Comparison of ENCODE assay signal across 8 cellular contexts in genomic region chr19:38666662-38667448, GRCh38. TPM values are rescaled to one million over a fixed set of nuclear protein-coding genes. Genes with fewer than 3 reads are reported as not detected.
DNase-seq lines count a peak whose midpoint lies in the region; ATAC-seq and TF ChIP-seq lines count a peak whose summit lies in the region.

No MANE protein-coding gene starts in this region.

- H3K36me3 Mint-ChIP-seq in activated CD8-positive, alpha-beta memory T cell treated with anti-CD3 and anti-CD28 coated beads, Interleukin-2, amount 10 ng/mL, durations not matched to agents 7 days and 5 days: peaks cover 25% of the 10 kb centered on the region

- H3K36me3 ChIP-seq in transverse colon: no peaks in the 10 kb centered on the region

- intact Hi-C loops in transverse colon (cut with DNase I; ENCODE audit: low total_unique reads): no loop called here

- TF ChIP-seq POLR2A in transverse colon (IDR thresholded peaks at IDR 0.05): no peak

- no peaks in the 10 kb centered on the region for H3K9me3 ChIP-seq in transverse colon

- H3K27me3 ChIP-seq in transverse colon: no peaks in the 10 kb centered on the region

- H3K4me3 Mint-ChIP-seq in activated CD8-positive, alpha-beta memory T cell treated with anti-CD3 and anti-CD28 coated beads, Interleukin-2, amount 10 ng/mL, durations not matched to agents 7 days and 5 days: peak overlapping the region; percentile 27

- no peak overlapping the region for H3K4me3 ChIP-seq in transverse colon

- CTCF ChIA-PET in activated CD8-positive, alpha-beta memory T cell treated with anti-CD3 and anti-CD28 coated beads, Interleukin-2, amount 10 ng/mL, durations not matched to agents 7 days and 5 days (lab: Charles Lee): interaction anchor here (1.0 to 1.6 kb wide), 6 partner anchors 9 to 263 kb away, joined by 3 to 6 read pairs (median 4); partner anchors contain the start of genes MRPS12 and SARS2

- in situ Hi-C loops in SK-MEL-5 (cut with HindIII; ENCODE audit: low pct_unique_long_range_greater_than_20kb, low sequenced_read_pairs): no loop called here
- in situ Hi-C loops in transverse colon (cut with MboI; ENCODE audit: low pct_ligation_motif_present in 1 of 4, low pct_unique_long_range_greater_than_20kb in 1 of 4, low sequenced_read_pairs in 3 of 4): no loop called here

- peak; percentile 92 for ATAC-seq in activated CD8-positive, alpha-beta memory T cell treated with anti-CD3 and anti-CD28 coated beads, Interleukin-2, amount 10 ng/mL, durations not matched to agents 7 days and 5 days

- no peak for TF ChIP-seq EP300 in transverse colon (IDR thresholded peaks at IDR 0.05; ENCODE audit: low read depth)

- 28 to 35% methylated on average over 8 to 9 of the region's 9 CpGs for WGBS in transverse colon (ENCODE audit: low coverage in 1 of 2), 2 donors

- DNase-seq in activated CD8-positive, alpha-beta memory T cell treated with anti-CD3 and anti-CD28 coated beads, Interleukin-2, amount 10 ng/mL, durations not matched to agents 7 days and 5 days: peak; percentile 79
- DNase-seq in activated CD8-positive, alpha-beta memory T cell treated with anti-CD3 and anti-CD28 coated beads, Interleukin-2, amount 50 U/mL, for 4 hours: no peak
- DNase-seq in SK-MEL-5 (ENCODE audit: low read depth, low spot score) (peak; percentile 58), dermis blood vessel endothelial cell (peak; percentile 93), lung microvascular endothelial cell (ENCODE audit: low read depth in 2 of 2) (peak; percentile 54 to 90), transverse colon (peak; percentile 47), SK-N-DZ (ENCODE audit: low spot score) (no peak), DMS114 treated with DMSO at 0.1 percent for 48 hours (lab: John Stamatoyannopoulos, UW; ENCODE audit: unreplicated experiment) (no peak)

- peak overlapping the region; percentile 83 for H3K27ac Mint-ChIP-seq in activated CD8-positive, alpha-beta memory T cell treated with anti-CD3 and anti-CD28 coated beads, Interleukin-2, amount 10 ng/mL, durations not matched to agents 7 days and 5 days

- H3K27me3 Mint-ChIP-seq in activated CD8-positive, alpha-beta memory T cell treated with anti-CD3 and anti-CD28 coated beads, Interleukin-2, amount 10 ng/mL, durations not matched to agents 7 days and 5 days: no peaks in the 10 kb centered on the region

- H3K27ac ChIP-seq in transverse colon: peak overlapping the region; percentile 99 to 100 (median 99)

- H3K4me1 ChIP-seq in transverse colon: peaks cover 96 to 100% (median 99%) of the 10 kb centered on the region in 4 donors

- no peak for TF ChIP-seq CTCF in transverse colon (IDR thresholded peaks at IDR 0.05)

- peaks cover 91% of the 10 kb centered on the region for H3K4me1 Mint-ChIP-seq in activated CD8-positive, alpha-beta memory T cell treated with anti-CD3 and anti-CD28 coated beads, Interleukin-2, amount 10 ng/mL, durations not matched to agents 7 days and 5 days

- no peaks in the 10 kb centered on the region for H3K9me3 Mint-ChIP-seq in activated CD8-positive, alpha-beta memory T cell treated with anti-CD3 and anti-CD28 coated beads, Interleukin-2, amount 10 ng/mL, durations not matched to agents 7 days and 5 days (ENCODE audit: low read depth)

RNA-seq across cellular contexts. Expression of gene ACTN4, which starts 19.4 kb away (rescaled TPM):
- 100 to 1,000 TPM; 413 to 433 TPM for total RNA-seq in activated CD8-positive, alpha-beta memory T cell treated with anti-CD3 and anti-CD28 coated beads, Interleukin-2, amount 10 ng/mL, durations not matched to agents 7 days and 5 days
- 69.8 and 108 TPM in 2 replicates for total RNA-seq in SK-MEL-5 (2014; rRNA removed; shearing (Covaris generic))
- polyA plus RNA-seq in SK-MEL-5 (2015; cell fraction: cytosol; rRNA removed): 303 and 383 TPM in 2 replicates
- polyA plus RNA-seq in SK-MEL-5 (2015; cell fraction: nucleus; rRNA removed): 141 and 199 TPM in 2 replicates
- total RNA-seq in dermis blood vessel endothelial cell: 315 and 728 TPM in 2 replicates
- 131 and 136 TPM in 2 replicates for total RNA-seq in lung microvascular endothelial cell
- total RNA-seq in transverse colon: 1,000 to 10,000 TPM in 1 of 4 donors, 100 to 1,000 TPM in 3; 458 to 1,080 (median 723) TPM
- polyA plus RNA-seq in SK-N-DZ (2014; cell fraction: cytosol; rRNA removed): 85.3 and 95.3 TPM in 2 replicates
- polyA plus RNA-seq in SK-N-DZ (2014; cell fraction: nucleus; rRNA removed): 124 and 196 TPM in 2 replicates

RNA-seq across cellular contexts. Expression of gene EIF3K, which starts 47.9 kb away (rescaled TPM):
- total RNA-seq in activated CD8-positive, alpha-beta memory T cell treated with anti-CD3 and anti-CD28 coated beads, Interleukin-2, amount 10 ng/mL, durations not matched to agents 7 days and 5 days: 100 to 1,000 TPM; 281 to 308 TPM
- 257 and 294 TPM in 2 replicates for total RNA-seq in SK-MEL-5 (2014; rRNA removed; shearing (Covaris generic))
- 430 and 725 TPM in 2 replicates for polyA plus RNA-seq in SK-MEL-5 (2015; cell fraction: cytosol; rRNA removed)
- polyA plus RNA-seq in SK-MEL-5 (2015; cell fraction: nucleus; rRNA removed): 174 and 195 TPM in 2 replicates
- 350 and 735 TPM in 2 replicates for total RNA-seq in dermis blood vessel endothelial cell
- total RNA-seq in lung microvascular endothelial cell: 260 and 318 TPM in 2 replicates
- total RNA-seq in transverse colon: 100 to 1,000 TPM; 267 to 660 (median 460) TPM
- polyA plus RNA-seq in SK-N-DZ (2014; cell fraction: cytosol; rRNA removed): 411 and 544 TPM in 2 replicates
- 281 and 323 TPM in 2 replicates for polyA plus RNA-seq in SK-N-DZ (2014; cell fraction: nucleus; rRNA removed)

RNA-seq across cellular contexts. Expression of gene MAP4K1, which starts 49.1 kb away (rescaled TPM):
- 100 to 1,000 TPM; 337 to 497 TPM for total RNA-seq in activated CD8-positive, alpha-beta memory T cell treated with anti-CD3 and anti-CD28 coated beads, Interleukin-2, amount 10 ng/mL, durations not matched to agents 7 days and 5 days
- 0.29 TPM in 1 of 2 replicates, not detected in the other for total RNA-seq in SK-MEL-5 (2014; rRNA removed; shearing (Covaris generic))
- polyA plus RNA-seq in SK-MEL-5 (2015; cell fraction: cytosol; rRNA removed): 0.11 and 0.29 TPM in 2 replicates
- polyA plus RNA-seq in SK-MEL-5 (2015; cell fraction: nucleus; rRNA removed): 1.6 and 2.3 TPM in 2 replicates
- 0.09 TPM in 1 of 2 replicates, not detected in the other for total RNA-seq in dermis blood vessel endothelial cell
- total RNA-seq in lung microvascular endothelial cell: not detected in 2 replicates
- 10 to 100 TPM in 2 of 4 donors, 1 to 10 TPM in 1, not detected in 1; 4.0 to 49.0 (median 11.1) TPM for total RNA-seq in transverse colon
- 6.8 and 22.6 TPM in 2 replicates for polyA plus RNA-seq in SK-N-DZ (2014; cell fraction: cytosol; rRNA removed)
- 15.9 and 17.5 TPM in 2 replicates for polyA plus RNA-seq in SK-N-DZ (2014; cell fraction: nucleus; rRNA removed)

Comparison
In these comparisons a context has a peak if more than half of its experiments do, and no peak if none do; other contexts are left out.
1. DNase-seq: peak in activated CD8-positive, alpha-beta memory T cell treated with anti-CD3 and anti-CD28 coated beads, Interleukin-2, amount 10 ng/mL, durations not matched to agents 7 days and 5 days (single experiment), SK-MEL-5 (single experiment), dermis blood vessel endothelial cell (single experiment), lung microvascular endothelial cell (2 of 2) and transverse colon (single experiment); none in activated CD8-positive, alpha-beta memory T cell treated with anti-CD3 and anti-CD28 coated beads, Interleukin-2, amount 50 U/mL, for 4 hours (single experiment), SK-N-DZ (single experiment) and DMS114 treated with DMSO at 0.1 percent for 48 hours (single experiment).
2. RNA of gene MAP4K1, which starts 49.1 kb away (total RNA-seq): 337 to 497 TPM in activated CD8-positive, alpha-beta memory T cell treated with anti-CD3 and anti-CD28 coated beads, Interleukin-2, amount 10 ng/mL, durations not matched to agents 7 days and 5 days; 4.0 to 49.0 TPM in transverse colon, 0.09 TPM in dermis blood vessel endothelial cell, 0.29 TPM in SK-MEL-5 and not detected in lung microvascular endothelial cell; every median in the first group is over 4 times any median in the second.